ENCODE assay signal across 32 cellular contexts in genomic region chr12:90239740-90240260, GRCh38.
"Had no signal": no experiment of that assay in that cellular context is flagged by ENCODE, and none has a peak within 500 bp of the region (broad histone marks: within the 10 kb centered on the region; RNA-seq: fewer than 3 reads in every experiment).

No MANE protein-coding gene starts in this region.

- H3K36me3 ChIP-seq: adrenal gland, breast epithelium, cardiac muscle cell, esophagus muscularis mucosa, gastrocnemius medialis, heart left ventricle had no signal

- H3K27ac ChIP-seq: adrenal gland, breast epithelium, cardiac muscle cell, coronary artery, dorsolateral prefrontal cortex, esophagus muscularis mucosa, foreskin keratinocyte, gastrocnemius medialis, heart left ventricle had no signal

- ATAC-seq: activated CD4-positive, alpha-beta T cell treated with anti-CD3 and anti-CD28 coated beads for 36 hours; activated CD8-positive, alpha-beta memory T cell treated with anti-CD3 and anti-CD28 coated beads, Interleukin-2, amount 10 ng/mL, durations not matched to agents 7 days and 5 days; activated CD8-positive, alpha-beta T cell treated with anti-CD3 and anti-CD28 coated beads, Interleukin-2, amount 10 ng/mL, durations not matched to agents 7 days and 5 days; activated naive CD8-positive, alpha-beta T cell treated with anti-CD3 and anti-CD28 coated beads, Interleukin-2, amount 50 U/mL, for 24 hours; foreskin keratinocyte; gastrocnemius medialis; heart left ventricle; T-helper 17 cell had no signal

- DNase-seq: activated CD4-positive, alpha-beta memory T cell treated with anti-CD3 and anti-CD28 coated beads for 36 hours; activated CD4-positive, alpha-beta T cell treated with anti-CD3 and anti-CD28 coated beads for 36 hours; activated CD4-positive, alpha-beta T cell treated with anti-CD3 and anti-CD28 coated beads, Interleukin-2, amount 10 ng/mL, durations not matched to agents 24 days and 14 days; activated CD4-positive, CD25-positive, alpha-beta regulatory T cell; activated CD4-positive, CD25-positive, alpha-beta regulatory T cell treated with anti-CD3 and anti-CD28 coated beads, Interleukin-2, amount 50 U/mL, for 72 hours; activated CD8-positive, alpha-beta memory T cell treated with anti-CD3 and anti-CD28 coated beads, Interleukin-2, amount 10 ng/mL, durations not matched to agents 7 days and 5 days; activated CD8-positive, alpha-beta memory T cell treated with anti-CD3 and anti-CD28 coated beads, Interleukin-2, amount 50 U/mL, for 4 hours; activated CD8-positive, alpha-beta T cell treated with anti-CD3 and anti-CD28 coated beads, Interleukin-2, amount 10 ng/mL, durations not matched to agents 7 days and 5 days; activated effector memory CD4-positive, alpha-beta T cell treated with anti-CD3 and anti-CD28 coated beads, Interleukin-2, amount 50 U/mL, for 16 hours; activated naive CD4-positive, alpha-beta T cell treated with anti-CD3 and anti-CD28 coated beads for 36 hours; activated naive CD8-positive, alpha-beta T cell treated with anti-CD3 and anti-CD28 coated beads for 36 hours; activated naive CD8-positive, alpha-beta T cell treated with anti-CD3 and anti-CD28 coated beads, Interleukin-2, amount 50 U/mL, for 24 hours; activated T-cell treated with anti-CD3 and anti-CD28 coated beads, Interleukin-2, amount 50 U/mL, for 1 hour; activated T-cell treated with anti-CD3 and anti-CD28 coated beads, Interleukin-2, amount 50 U/mL, for 48 hours; adrenal gland; amygdala; aorta; central memory CD4-positive, alpha-beta T cell; cerebellar nuclear complex; dorsolateral prefrontal cortex; effector memory CD4-positive, alpha-beta T cell; endodermal cell; foreskin keratinocyte; gastrocnemius medialis; glutamatergic neuron; heart left ventricle; T-helper 17 cell; T1000 had no signal

- H3K9me3 ChIP-seq: adrenal gland, breast epithelium, esophagus muscularis mucosa, gastrocnemius medialis, heart left ventricle had no signal

- H3K4me3 ChIP-seq: adrenal gland, breast epithelium, cardiac muscle cell, coronary artery, dorsolateral prefrontal cortex, esophagus muscularis mucosa, gastrocnemius medialis, heart left ventricle had no signal

- H3K27me3 ChIP-seq: adrenal gland, breast epithelium, cardiac muscle cell, dorsolateral prefrontal cortex, esophagus muscularis mucosa, foreskin keratinocyte, gastrocnemius medialis, heart left ventricle had no signal

- H3K4me1 ChIP-seq: adrenal gland, breast epithelium, esophagus muscularis mucosa, gastrocnemius medialis had no signal
